Comparison of ENCODE assay signal across 7 cellular contexts in the genomic region with DNA sequence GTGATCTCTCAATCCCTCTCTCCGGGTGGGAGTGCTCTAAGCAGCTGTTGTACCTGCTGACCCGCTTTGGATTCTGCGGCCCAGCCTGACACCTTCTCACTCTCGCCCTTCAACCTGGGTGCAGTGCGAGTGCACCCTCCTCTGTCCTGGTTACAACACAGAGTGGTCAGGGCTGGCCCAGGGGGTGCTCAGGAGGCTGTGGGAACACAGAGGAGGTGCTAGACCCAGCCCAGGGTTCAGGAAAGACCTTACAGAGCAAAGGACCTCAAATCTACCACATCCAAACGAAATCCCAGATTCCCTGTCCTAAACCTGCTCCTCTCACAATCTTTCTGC. TPM values are rescaled to one million over a fixed set of nuclear protein-coding genes. Genes with fewer than 3 reads are reported as not detected.
DNase-seq lines count a peak whose midpoint lies in the region; ATAC-seq lines count a peak whose summit lies in the region.

No MANE protein-coding gene starts in this region.

- intact Hi-C loops in activated CD4-positive, alpha-beta memory T cell treated with anti-CD3 and anti-CD28 coated beads for 36 hours (cut with micrococcal nuclease): loop anchor here (1.0 to 10.0 kb wide), 2 partner anchors 23 to 200 kb away; partner anchors contain the start of genes C19orf84 and ZNF175
- intact Hi-C loops in right cardiac atrium (cut with DNase I): no loop called here

- peak overlapping the region; percentile 13 for H3K27ac Mint-ChIP-seq in activated CD4-positive, alpha-beta memory T cell treated with anti-CD3 and anti-CD28 coated beads for 36 hours
- H3K27ac Mint-ChIP-seq in stimulated activated effector memory CD8-positive, alpha-beta T cell treated with anti-CD3 and anti-CD28 coated beads, Interleukin-12 subunit alpha, Interleukin-12 subunit beta, amount 100 ng/mL, for 72 hours: peak overlapping the region; percentile 87

- peaks cover 3% of the 10 kb centered on the region for H3K27me3 Mint-ChIP-seq in activated CD4-positive, alpha-beta memory T cell treated with anti-CD3 and anti-CD28 coated beads for 36 hours

- POLR2A ChIA-PET in activated CD4-positive, alpha-beta memory T cell treated with anti-CD3 and anti-CD28 coated beads for 36 hours (lab: Charles Lee): no interaction called here

- no peaks in the 10 kb centered on the region for H3K27me3 ChIP-seq in right cardiac atrium (ENCODE audit: control insufficient read depth, insufficient read depth)

- H3K9me3 Mint-ChIP-seq in activated CD4-positive, alpha-beta memory T cell treated with anti-CD3 and anti-CD28 coated beads for 36 hours: peaks cover 13% of the 10 kb centered on the region
- peaks cover 3% of the 10 kb centered on the region for H3K9me3 Mint-ChIP-seq in stimulated activated effector memory CD8-positive, alpha-beta T cell treated with anti-CD3 and anti-CD28 coated beads, Interleukin-12 subunit alpha, Interleukin-12 subunit beta, amount 100 ng/mL, for 72 hours

- H3K4me3 Mint-ChIP-seq in activated CD4-positive, alpha-beta memory T cell treated with anti-CD3 and anti-CD28 coated beads for 36 hours: peak overlapping the region; percentile 81
- peak overlapping the region; percentile 94 for H3K4me3 Mint-ChIP-seq in stimulated activated effector memory CD8-positive, alpha-beta T cell treated with anti-CD3 and anti-CD28 coated beads, Interleukin-12 subunit alpha, Interleukin-12 subunit beta, amount 100 ng/mL, for 72 hours

- peak; percentile 7 for ATAC-seq in HG02623 (IDR thresholded peaks at IDR 0.05; ENCODE audit: unreplicated experiment)
- peak; percentile 14 to 25 for ATAC-seq in right cardiac atrium
- ATAC-seq in stimulated activated effector memory CD8-positive, alpha-beta T cell treated with anti-CD3 and anti-CD28 coated beads, Interleukin-12 subunit alpha, Interleukin-12 subunit beta, amount 100 ng/mL, for 72 hours: peak; percentile 4
- no peak for ATAC-seq in GM18867 (IDR thresholded peaks at IDR 0.05; ENCODE audit: unreplicated experiment)
- no peak for ATAC-seq in GM18861 (IDR thresholded peaks at IDR 0.05; ENCODE audit: unreplicated experiment)

- no peaks in the 10 kb centered on the region for H3K9me3 ChIP-seq in right cardiac atrium (ENCODE audit: control insufficient read depth, low read length)

- CTCF ChIA-PET in activated CD4-positive, alpha-beta memory T cell treated with anti-CD3 and anti-CD28 coated beads for 36 hours (lab: Charles Lee): interaction anchor here (1.9 kb wide), 1 partner anchor 62 kb away, joined by 7 read pairs; no protein-coding TSS in a partner anchor

- DNase-seq in activated CD4-positive, alpha-beta memory T cell treated with anti-CD3 and anti-CD28 coated beads for 36 hours: no peak
- DNase-seq in right cardiac atrium: no peak
- no peak for DNase-seq in stimulated activated effector memory CD8-positive, alpha-beta T cell treated with anti-CD3 and anti-CD28 coated beads, Interleukin-12 subunit alpha, Interleukin-12 subunit beta, amount 100 ng/mL, for 72 hours (ENCODE audit: low spot score in 2 of 2)
- no peak for DNase-seq in AML-193 (lab: John Stamatoyannopoulos, UW)

- peak overlapping the region; percentile 63 for H3K4me3 ChIP-seq in right cardiac atrium (ENCODE audit: low read length)

- no peak overlapping the region for H3K27ac ChIP-seq in right cardiac atrium (ENCODE audit: low read length)

- peaks cover 3% of the 10 kb centered on the region for H3K4me1 ChIP-seq in right cardiac atrium (ENCODE audit: control insufficient read depth, insufficient read depth, low read length)

- H3K4me1 Mint-ChIP-seq in activated CD4-positive, alpha-beta memory T cell treated with anti-CD3 and anti-CD28 coated beads for 36 hours (ENCODE audit: low read depth): peaks cover 16% of the 10 kb centered on the region
- H3K4me1 Mint-ChIP-seq in stimulated activated effector memory CD8-positive, alpha-beta T cell treated with anti-CD3 and anti-CD28 coated beads, Interleukin-12 subunit alpha, Interleukin-12 subunit beta, amount 100 ng/mL, for 72 hours: peaks cover 25% of the 10 kb centered on the region

- peaks cover 2% of the 10 kb centered on the region for H3K36me3 Mint-ChIP-seq in activated CD4-positive, alpha-beta memory T cell treated with anti-CD3 and anti-CD28 coated beads for 36 hours
- H3K36me3 Mint-ChIP-seq in stimulated activated effector memory CD8-positive, alpha-beta T cell treated with anti-CD3 and anti-CD28 coated beads, Interleukin-12 subunit alpha, Interleukin-12 subunit beta, amount 100 ng/mL, for 72 hours: peaks cover 11% of the 10 kb centered on the region

- 17% methylated on average over 6 of the region's 6 CpGs for WGBS in right cardiac atrium

RNA-seq across cellular contexts. Expression of gene ZNF175, which starts 23.7 kb away (rescaled TPM):
- total RNA-seq in activated CD4-positive, alpha-beta memory T cell treated with anti-CD3 and anti-CD28 coated beads for 36 hours: 1 to 10 TPM; 7.1 to 7.9 TPM
- 10 to 100 TPM in 2 of 4 donors, 1 to 10 TPM in 2; 8.7 to 12.4 (median 10.1) TPM for total RNA-seq in right cardiac atrium
- 3.3 TPM for polyA plus RNA-seq in right cardiac atrium

RNA-seq across cellular contexts. Expression of gene SIGLEC5, which starts 35.5 kb away (rescaled TPM):
- not detected for total RNA-seq in activated CD4-positive, alpha-beta memory T cell treated with anti-CD3 and anti-CD28 coated beads for 36 hours
- total RNA-seq in right cardiac atrium: 1 to 10 TPM in 1 of 4 donors, under 1 TPM in 2, not detected in 1; 0.20 to 1.2 (median 0.88) TPM
- polyA plus RNA-seq in right cardiac atrium: not detected

RNA-seq across cellular contexts. Expression of gene SIGLEC14, which starts 51.9 kb away (rescaled TPM):
- total RNA-seq in activated CD4-positive, alpha-beta memory T cell treated with anti-CD3 and anti-CD28 coated beads for 36 hours: not detected
- total RNA-seq in right cardiac atrium: 1 to 10 TPM; 1.7 to 5.5 (median 3.8) TPM
- 0.75 TPM for polyA plus RNA-seq in right cardiac atrium

Comparison
In these comparisons a context has a peak if more than half of its experiments do, and no peak if none do; other contexts are left out.
1. ATAC-seq: peak in HG02623 (single experiment), right cardiac atrium (2 of 2) and stimulated activated effector memory CD8-positive, alpha-beta T cell treated with anti-CD3 and anti-CD28 coated beads, Interleukin-12 subunit alpha, Interleukin-12 subunit beta, amount 100 ng/mL, for 72 hours (single experiment); none in GM18867 (single experiment) and GM18861 (single experiment).